10 cellular contexts compared by ENCODE assay signal in genomic region chr17:39622380-39623006, GRCh38. TPM values are rescaled to one million over a fixed set of nuclear protein-coding genes. Genes with fewer than 3 reads are reported as not detected.
DNase-seq lines count a peak whose midpoint lies in the region; ATAC-seq and TF ChIP-seq lines count a peak whose summit lies in the region.
"Had no signal": no experiment of that assay in that cellular context is flagged by ENCODE, and none has a peak within 500 bp of the region (broad histone marks: within the 10 kb centered on the region; RNA-seq: fewer than 3 reads in every experiment).

No MANE protein-coding gene starts in this region.

- peaks cover 7 to 24% of the 10 kb centered on the region in 2 donors for H3K4me1 ChIP-seq in naive thymus-derived CD4-positive, alpha-beta T cell (ENCODE audit: control insufficient read depth in 2 of 2, insufficient read depth in 2 of 2, low read length in 2 of 2)

- H3K4me3 Mint-ChIP-seq in naive thymus-derived CD4-positive, alpha-beta T cell: peak overlapping the region in 7 of 10 donors; percentile 34 to 82 (median 55)

- CTCF ChIA-PET in naive thymus-derived CD4-positive, alpha-beta T cell (lab: Charles Lee): interaction anchor here (0.6 to 8.9 kb wide), 28 partner anchors 8 to 893 kb away, joined by 3 to 104 read pairs (median 4); partner anchors contain the start of genes MIEN1, PNMT and STARD3

- peak overlapping the region; percentile 26; the same call in 1 of the 2 replicates for H3K27ac ChIP-seq in VCaP
- no peak overlapping the region for H3K27ac ChIP-seq in naive thymus-derived CD4-positive, alpha-beta T cell (ENCODE audit: low read depth, low read length)
- H3K27ac ChIP-seq: ascending aorta, left ventricle myocardium inferior had no signal

- no peaks in the 10 kb centered on the region for H3K36me3 ChIP-seq in GM06990 (ENCODE audit: control insufficient read depth, insufficient read depth, low read length)
- no peaks in the 10 kb centered on the region for H3K36me3 ChIP-seq in naive thymus-derived CD4-positive, alpha-beta T cell (ENCODE audit: control insufficient read depth in 2 of 3, insufficient read depth in 3 of 3, low read length in 3 of 3)
- H3K36me3 ChIP-seq: ascending aorta, left ventricle myocardium inferior had no signal

- peaks cover 0 to 1% (median 0%) of the 10 kb centered on the region in 11 donors for H3K9me3 Mint-ChIP-seq in naive thymus-derived CD4-positive, alpha-beta T cell

- no peaks in the 10 kb centered on the region; the same call in 1 of the 2 replicates for H3K27me3 ChIP-seq in GM06990 (replicated peaks; ENCODE audit: control insufficient read depth, insufficient read depth, low read length)
- peaks cover 3 to 4% of the 10 kb centered on the region in 2 donors for H3K27me3 ChIP-seq in naive thymus-derived CD4-positive, alpha-beta T cell (ENCODE audit: control insufficient read depth in 2 of 2, insufficient read depth in 2 of 2, low read length in 2 of 2)

- ATAC-seq in HG02885 (IDR thresholded peaks at IDR 0.05; ENCODE audit: poor library complexity, unreplicated experiment): peak; percentile 20
- peak; percentile 25 for ATAC-seq in naive thymus-derived CD4-positive, alpha-beta T cell
- no peak for ATAC-seq in HG03354 (IDR thresholded peaks at IDR 0.05; ENCODE audit: poor library complexity, severe bottlenecking, unreplicated experiment)

- H3K9me3 ChIP-seq in naive thymus-derived CD4-positive, alpha-beta T cell (ENCODE audit: control insufficient read depth in 2 of 3, low read length in 3 of 3): no peaks in the 10 kb centered on the region
- H3K9me3 ChIP-seq: ascending aorta, left ventricle myocardium inferior had no signal

- H3K36me3 Mint-ChIP-seq in naive thymus-derived CD4-positive, alpha-beta T cell: peaks cover 0 to 1% (median 0%) of the 10 kb centered on the region in 5 donors

- intact Hi-C loops in naive thymus-derived CD4-positive, alpha-beta T cell (cut with micrococcal nuclease): loop anchor here (1.0 to 5.0 kb wide), 17 partner anchors 12 to 358 kb away; partner anchors contain the start of genes IKZF3 (in 2 of the 2), MIEN1 (in 2 of the 2), PNMT (in 2 of the 2) and PSMD3 (in 2 of the 2)

- POLR2A ChIA-PET in naive thymus-derived CD4-positive, alpha-beta T cell (lab: Charles Lee): interaction anchor here (1.0 to 2.0 kb wide), 6 partner anchors 9 to 190 kb away, joined by 3 to 7 read pairs (median 4); partner anchors contain the start of gene PNMT

- H3K27ac Mint-ChIP-seq in naive thymus-derived CD4-positive, alpha-beta T cell: peak overlapping the region in 3 of 9 donors; percentile 64 to 74 (median 68)

- H3K4me1 Mint-ChIP-seq in naive thymus-derived CD4-positive, alpha-beta T cell: peaks cover 15 to 37% (median 25%) of the 10 kb centered on the region in 7 donors

- TF ChIP-seq CTCF in GM06990 (IDR thresholded peaks at IDR 0.05; ENCODE audit: insufficient read depth, low read length, poor library complexity, severe bottlenecking) (no peak), VCaP (conservative IDR thresholded peaks at IDR 0.05) (no peak)

- peak overlapping the region; percentile 34; the same call in 1 of the 2 replicates for H3K4me3 ChIP-seq in GM06990 (replicated peaks; ENCODE audit: low read depth, low read length)
- peak overlapping the region; percentile 41 for H3K4me3 ChIP-seq in naive thymus-derived CD4-positive, alpha-beta T cell (ENCODE audit: low read length)
- H3K4me3 ChIP-seq: ascending aorta, left ventricle myocardium inferior had no signal

- DNase-seq in GM06990 (ENCODE audit: extremely low read depth, insufficient read length) (no peak), NCI-H748 (lab: John Stamatoyannopoulos, UW; ENCODE audit: unreplicated experiment) (no peak), NCI-H1694 treated with DMSO at 0.1 percent for 48 hours (lab: John Stamatoyannopoulos, UW) (no peak), OCI-M1 (lab: John Stamatoyannopoulos, UW) (no peak)
- no peak for DNase-seq in naive thymus-derived CD4-positive, alpha-beta T cell

- H3K27me3 Mint-ChIP-seq in naive thymus-derived CD4-positive, alpha-beta T cell: peaks cover 5 to 64% (median 18%) of the 10 kb centered on the region in 5 donors

RNA-seq across cellular contexts. Expression of gene PPP1R1B, which starts 4.3 kb away (rescaled TPM):
- total RNA-seq in naive thymus-derived CD4-positive, alpha-beta T cell: not detected
- not detected for polyA plus RNA-seq in naive thymus-derived CD4-positive, alpha-beta T cell

RNA-seq across cellular contexts. Expression of gene STARD3, which starts 14.5 kb away (rescaled TPM):
- total RNA-seq in naive thymus-derived CD4-positive, alpha-beta T cell: 100 to 1,000 TPM in 2 of 5 experiments, 10 to 100 TPM in 3; 69.8 to 143 (median 99.3) TPM
- polyA plus RNA-seq in naive thymus-derived CD4-positive, alpha-beta T cell: 10 to 100 TPM; 46.7 to 56.9 TPM

RNA-seq across cellular contexts. Expression of gene NEUROD2, which starts 14.8 kb away (rescaled TPM):
- total RNA-seq in naive thymus-derived CD4-positive, alpha-beta T cell: not detected
- not detected for polyA plus RNA-seq in naive thymus-derived CD4-positive, alpha-beta T cell
- total RNA-seq: ascending aorta, left ventricle myocardium inferior had no signal

RNA-seq across cellular contexts. Expression of gene TCAP, which starts 42.7 kb away (rescaled TPM):
- 10 to 100 TPM in 1 of 5 experiments, 1 to 10 TPM in 4; 1.7 to 10.5 (median 4.6) TPM for total RNA-seq in naive thymus-derived CD4-positive, alpha-beta T cell
- under 1 TPM in 1 of 2 donors, not detected in 1; 0.12 TPM for polyA plus RNA-seq in naive thymus-derived CD4-positive, alpha-beta T cell
- total RNA-seq: ascending aorta had no signal

RNA-seq across cellular contexts. Expression of gene PNMT, which starts 45.8 kb away (rescaled TPM):
- under 1 TPM in 4 of 5 experiments, not detected in 1; 0.42 to 0.89 (median 0.50) TPM for total RNA-seq in naive thymus-derived CD4-positive, alpha-beta T cell
- under 1 TPM; 0.36 to 0.48 TPM for polyA plus RNA-seq in naive thymus-derived CD4-positive, alpha-beta T cell
